ENCODE assay signal across 1 cellular context in the genomic region with DNA sequence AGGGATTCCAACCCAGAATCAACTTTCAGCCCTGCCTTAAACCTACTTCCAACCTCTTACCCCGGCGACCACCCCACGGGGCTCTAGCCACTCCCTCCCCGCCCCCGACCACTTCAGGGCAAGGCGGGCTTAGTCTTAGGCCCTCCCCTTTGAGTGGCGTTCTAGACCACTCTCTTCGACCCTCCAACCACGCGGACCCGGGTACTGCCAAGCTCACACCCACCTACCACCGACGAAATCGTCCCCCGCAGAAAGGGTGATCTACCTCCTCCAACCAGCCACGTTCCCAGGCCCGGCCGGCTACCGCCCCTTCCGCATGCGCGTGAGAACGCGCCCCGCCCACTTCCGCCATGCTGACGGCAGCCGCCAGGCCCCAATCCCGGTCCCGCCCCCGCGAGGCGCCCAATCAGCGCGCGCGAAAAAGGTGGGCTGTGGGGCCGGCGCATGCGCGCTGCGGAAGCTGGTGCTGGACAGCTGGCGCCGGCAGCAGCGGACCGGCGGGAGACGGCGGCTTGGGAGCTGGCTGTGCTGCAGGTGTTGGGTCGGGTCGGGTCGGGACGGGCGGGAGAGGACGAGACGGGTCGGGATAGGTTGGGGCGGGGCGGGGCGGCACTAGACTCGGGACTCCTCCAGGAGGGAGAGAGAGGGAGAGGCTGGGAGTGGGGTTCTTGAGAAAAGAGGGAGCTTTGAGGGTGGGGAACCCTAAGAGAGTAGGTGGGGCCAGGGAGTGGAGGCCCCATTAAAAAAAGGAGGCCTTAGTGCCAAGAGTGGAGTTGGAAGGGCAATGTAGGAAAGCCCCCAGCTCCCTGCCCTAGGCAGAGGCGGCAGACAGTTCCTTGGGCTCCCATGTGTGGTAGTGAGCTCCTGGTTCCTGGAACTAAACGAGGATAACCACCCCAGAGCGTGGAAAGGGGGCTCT.
TF ChIP-seq lines count a peak whose summit lies in the region.

A gene with protein sequence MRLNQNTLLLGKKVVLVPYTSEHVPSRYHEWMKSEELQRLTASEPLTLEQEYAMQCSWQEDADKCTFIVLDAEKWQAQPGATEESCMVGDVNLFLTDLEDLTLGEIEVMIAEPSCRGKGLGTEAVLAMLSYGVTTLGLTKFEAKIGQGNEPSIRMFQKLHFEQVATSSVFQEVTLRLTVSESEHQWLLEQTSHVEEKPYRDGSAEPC (minus strand): TSS at position 302 of the 919 bp plus-strand sequence. CDS start 647 bp downstream, outside the sequence.

TF ChIP-seq in HEK293, 187 proteins besides CTCF, POLR2A, EP300 and RAD21 (continued from another document and continues in another):
- TF ChIP-seq, protein P1, sequence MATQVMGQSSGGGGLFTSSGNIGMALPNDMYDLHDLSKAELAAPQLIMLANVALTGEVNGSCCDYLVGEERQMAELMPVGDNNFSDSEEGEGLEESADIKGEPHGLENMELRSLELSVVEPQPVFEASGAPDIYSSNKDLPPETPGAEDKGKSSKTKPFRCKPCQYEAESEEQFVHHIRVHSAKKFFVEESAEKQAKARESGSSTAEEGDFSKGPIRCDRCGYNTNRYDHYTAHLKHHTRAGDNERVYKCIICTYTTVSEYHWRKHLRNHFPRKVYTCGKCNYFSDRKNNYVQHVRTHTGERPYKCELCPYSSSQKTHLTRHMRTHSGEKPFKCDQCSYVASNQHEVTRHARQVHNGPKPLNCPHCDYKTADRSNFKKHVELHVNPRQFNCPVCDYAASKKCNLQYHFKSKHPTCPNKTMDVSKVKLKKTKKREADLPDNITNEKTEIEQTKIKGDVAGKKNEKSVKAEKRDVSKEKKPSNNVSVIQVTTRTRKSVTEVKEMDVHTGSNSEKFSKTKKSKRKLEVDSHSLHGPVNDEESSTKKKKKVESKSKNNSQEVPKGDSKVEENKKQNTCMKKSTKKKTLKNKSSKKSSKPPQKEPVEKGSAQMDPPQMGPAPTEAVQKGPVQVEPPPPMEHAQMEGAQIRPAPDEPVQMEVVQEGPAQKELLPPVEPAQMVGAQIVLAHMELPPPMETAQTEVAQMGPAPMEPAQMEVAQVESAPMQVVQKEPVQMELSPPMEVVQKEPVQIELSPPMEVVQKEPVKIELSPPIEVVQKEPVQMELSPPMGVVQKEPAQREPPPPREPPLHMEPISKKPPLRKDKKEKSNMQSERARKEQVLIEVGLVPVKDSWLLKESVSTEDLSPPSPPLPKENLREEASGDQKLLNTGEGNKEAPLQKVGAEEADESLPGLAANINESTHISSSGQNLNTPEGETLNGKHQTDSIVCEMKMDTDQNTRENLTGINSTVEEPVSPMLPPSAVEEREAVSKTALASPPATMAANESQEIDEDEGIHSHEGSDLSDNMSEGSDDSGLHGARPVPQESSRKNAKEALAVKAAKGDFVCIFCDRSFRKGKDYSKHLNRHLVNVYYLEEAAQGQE (tag by site-specific recombination; IDR thresholded peaks at IDR 0.05): peak; percentile 98
- peak; percentile 59; the same call in 1 of the 2 replicates for TF ChIP-seq ZNF600 (tag by site-specific recombination; IDR thresholded peaks at IDR 0.05)
- 0 out of 2 replicates have a peak, but pooled peaks have one; percentile 32 for TF ChIP-seq ZNF391 (tag by site-specific recombination; IDR thresholded peaks at IDR 0.05; ENCODE audit: borderline replicate concordance, low read depth)
- TF ChIP-seq KLF9 (tag by site-specific recombination; IDR thresholded peaks at IDR 0.05; ENCODE audit: low read depth): peak; percentile 99
- no peak for TF ChIP-seq MZF1 (tag by site-specific recombination; IDR thresholded peaks at IDR 0.05; ENCODE audit: borderline replicate concordance)
- TF ChIP-seq EGR2 (tag by site-specific recombination; IDR thresholded peaks at IDR 0.05; ENCODE audit: low read depth): peak; percentile 97
- TF ChIP-seq ZNF76 (tag by site-specific recombination; IDR thresholded peaks at IDR 0.05; ENCODE audit: borderline replicate concordance, low read depth): peak; percentile 38; the same call in 1 of the 2 replicates
- TF ChIP-seq ZNF394 (tag by site-specific recombination; IDR thresholded peaks at IDR 0.05; ENCODE audit: borderline replicate concordance): no peak
- TF ChIP-seq ZNF596 (tag by site-specific recombination; IDR thresholded peaks at IDR 0.05): no peak
- TF ChIP-seq ZNF707 (tag by site-specific recombination; IDR thresholded peaks at IDR 0.05): no peak
- TF ChIP-seq, protein P2, sequence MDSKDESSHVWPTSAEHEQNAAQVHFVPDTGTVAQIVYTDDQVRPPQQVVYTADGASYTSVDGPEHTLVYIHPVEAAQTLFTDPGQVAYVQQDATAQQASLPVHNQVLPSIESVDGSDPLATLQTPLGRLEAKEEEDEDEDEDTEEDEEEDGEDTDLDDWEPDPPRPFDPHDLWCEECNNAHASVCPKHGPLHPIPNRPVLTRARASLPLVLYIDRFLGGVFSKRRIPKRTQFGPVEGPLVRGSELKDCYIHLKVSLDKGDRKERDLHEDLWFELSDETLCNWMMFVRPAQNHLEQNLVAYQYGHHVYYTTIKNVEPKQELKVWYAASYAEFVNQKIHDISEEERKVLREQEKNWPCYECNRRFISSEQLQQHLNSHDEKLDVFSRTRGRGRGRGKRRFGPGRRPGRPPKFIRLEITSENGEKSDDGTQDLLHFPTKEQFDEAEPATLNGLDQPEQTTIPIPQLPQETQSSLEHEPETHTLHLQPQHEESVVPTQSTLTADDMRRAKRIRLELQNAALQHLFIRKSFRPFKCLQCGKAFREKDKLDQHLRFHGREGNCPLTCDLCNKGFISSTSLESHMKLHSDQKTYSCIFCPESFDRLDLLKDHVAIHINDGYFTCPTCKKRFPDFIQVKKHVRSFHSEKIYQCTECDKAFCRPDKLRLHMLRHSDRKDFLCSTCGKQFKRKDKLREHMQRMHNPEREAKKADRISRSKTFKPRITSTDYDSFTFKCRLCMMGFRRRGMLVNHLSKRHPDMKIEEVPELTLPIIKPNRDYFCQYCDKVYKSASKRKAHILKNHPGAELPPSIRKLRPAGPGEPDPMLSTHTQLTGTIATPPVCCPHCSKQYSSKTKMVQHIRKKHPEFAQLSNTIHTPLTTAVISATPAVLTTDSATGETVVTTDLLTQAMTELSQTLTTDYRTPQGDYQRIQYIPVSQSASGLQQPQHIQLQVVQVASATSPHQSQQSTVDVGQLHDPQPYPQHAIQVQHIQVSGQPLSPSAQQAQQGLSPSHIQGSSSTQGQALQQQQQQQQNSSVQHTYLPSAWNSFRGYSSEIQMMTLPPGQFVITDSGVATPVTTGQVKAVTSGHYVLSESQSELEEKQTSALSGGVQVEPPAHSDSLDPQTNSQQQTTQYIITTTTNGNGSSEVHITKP (tag by site-specific recombination; IDR thresholded peaks at IDR 0.05): peak; percentile 83
- peak; percentile 71; the same call in 1 of the 2 replicates for TF ChIP-seq ZNF2 (tag by site-specific recombination; IDR thresholded peaks at IDR 0.05)
- TF ChIP-seq ZNF146 (tag by site-specific recombination; IDR thresholded peaks at IDR 0.05): 0 out of 2 replicates have a peak, but pooled peaks have one; percentile 25
- no peak for TF ChIP-seq ZNF560 (tag by site-specific recombination; IDR thresholded peaks at IDR 0.05; ENCODE audit: borderline replicate concordance)
- no peak for TF ChIP-seq BCL11A (tag by site-specific recombination; IDR thresholded peaks at IDR 0.05; ENCODE audit: low read depth)
- TF ChIP-seq ZFP41 (tag by site-specific recombination; IDR thresholded peaks at IDR 0.05; ENCODE audit: borderline replicate concordance): no peak
- TF ChIP-seq ZNF341 (tag by site-specific recombination; IDR thresholded peaks at IDR 0.05; ENCODE audit: low read depth): no peak; the same call in 1 of the 2 replicates
- no peak for TF ChIP-seq HOXA7 (CRISPR knock-in tag; IDR thresholded peaks at IDR 0.05; ENCODE audit: borderline replicate concordance)
- TF ChIP-seq SP3 (tag by site-specific recombination; IDR thresholded peaks at IDR 0.05): peak; percentile 100
- no peak for TF ChIP-seq GFI1B (tag by site-specific recombination; IDR thresholded peaks at IDR 0.05)
- no peak for TF ChIP-seq ZNF174 (tag by site-specific recombination; IDR thresholded peaks at IDR 0.05)
- TF ChIP-seq ZNF544 (tag by site-specific recombination; IDR thresholded peaks at IDR 0.05): no peak
- TF ChIP-seq ZNF324 (tag by site-specific recombination; IDR thresholded peaks at IDR 0.05): peak; percentile 40; the same call in 1 of the 2 replicates
- TF ChIP-seq, protein P3, sequence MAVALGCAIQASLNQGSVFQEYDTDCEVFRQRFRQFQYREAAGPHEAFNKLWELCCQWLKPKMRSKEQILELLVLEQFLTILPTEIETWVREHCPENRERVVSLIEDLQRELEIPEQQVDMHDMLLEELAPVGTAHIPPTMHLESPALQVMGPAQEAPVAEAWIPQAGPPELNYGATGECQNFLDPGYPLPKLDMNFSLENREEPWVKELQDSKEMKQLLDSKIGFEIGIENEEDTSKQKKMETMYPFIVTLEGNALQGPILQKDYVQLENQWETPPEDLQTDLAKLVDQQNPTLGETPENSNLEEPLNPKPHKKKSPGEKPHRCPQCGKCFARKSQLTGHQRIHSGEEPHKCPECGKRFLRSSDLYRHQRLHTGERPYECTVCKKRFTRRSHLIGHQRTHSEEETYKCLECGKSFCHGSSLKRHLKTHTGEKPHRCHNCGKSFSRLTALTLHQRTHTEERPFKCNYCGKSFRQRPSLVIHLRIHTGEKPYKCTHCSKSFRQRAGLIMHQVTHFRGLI (tag by site-specific recombination; IDR thresholded peaks at IDR 0.05): no peak
- no peak for TF ChIP-seq ZNF664 (tag by site-specific recombination; IDR thresholded peaks at IDR 0.05)
- no peak for TF ChIP-seq ZNF621 (tag by site-specific recombination; IDR thresholded peaks at IDR 0.05)
- TF ChIP-seq ZNF175 (tag by site-specific recombination; IDR thresholded peaks at IDR 0.05): no peak
- TF ChIP-seq, protein P4, sequence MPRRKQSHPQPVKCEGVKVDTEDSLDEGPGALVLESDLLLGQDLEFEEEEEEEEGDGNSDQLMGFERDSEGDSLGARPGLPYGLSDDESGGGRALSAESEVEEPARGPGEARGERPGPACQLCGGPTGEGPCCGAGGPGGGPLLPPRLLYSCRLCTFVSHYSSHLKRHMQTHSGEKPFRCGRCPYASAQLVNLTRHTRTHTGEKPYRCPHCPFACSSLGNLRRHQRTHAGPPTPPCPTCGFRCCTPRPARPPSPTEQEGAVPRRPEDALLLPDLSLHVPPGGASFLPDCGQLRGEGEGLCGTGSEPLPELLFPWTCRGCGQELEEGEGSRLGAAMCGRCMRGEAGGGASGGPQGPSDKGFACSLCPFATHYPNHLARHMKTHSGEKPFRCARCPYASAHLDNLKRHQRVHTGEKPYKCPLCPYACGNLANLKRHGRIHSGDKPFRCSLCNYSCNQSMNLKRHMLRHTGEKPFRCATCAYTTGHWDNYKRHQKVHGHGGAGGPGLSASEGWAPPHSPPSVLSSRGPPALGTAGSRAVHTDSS (tag by site-specific recombination; IDR thresholded peaks at IDR 0.05): no peak
- TF ChIP-seq, protein P5, sequence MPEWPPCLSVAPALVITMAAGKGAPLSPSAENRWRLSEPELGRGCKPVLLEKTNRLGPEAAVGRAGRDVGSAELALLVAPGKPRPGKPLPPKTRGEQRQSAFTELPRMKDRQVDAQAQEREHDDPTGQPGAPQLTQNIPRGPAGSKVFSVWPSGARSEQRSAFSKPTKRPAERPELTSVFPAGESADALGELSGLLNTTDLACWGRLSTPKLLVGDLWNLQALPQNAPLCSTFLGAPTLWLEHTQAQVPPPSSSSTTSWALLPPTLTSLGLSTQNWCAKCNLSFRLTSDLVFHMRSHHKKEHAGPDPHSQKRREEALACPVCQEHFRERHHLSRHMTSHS (tag by site-specific recombination; IDR thresholded peaks at IDR 0.05): no peak
- TF ChIP-seq ZNF138 (tag by site-specific recombination; IDR thresholded peaks at IDR 0.05; ENCODE audit: borderline replicate concordance): no peak
- TF ChIP-seq ZSCAN30 (tag by site-specific recombination; IDR thresholded peaks at IDR 0.05): no peak
- TF ChIP-seq ZNF610 (tag by site-specific recombination; IDR thresholded peaks at IDR 0.05; ENCODE audit: borderline replicate concordance): peak; percentile 60; the same call in 1 of the 2 replicates
- TF ChIP-seq ZBTB8A (tag by site-specific recombination; IDR thresholded peaks at IDR 0.05): no peak
- no peak for TF ChIP-seq ZFP3 (tag by site-specific recombination; IDR thresholded peaks at IDR 0.05; ENCODE audit: low read depth)
- TF ChIP-seq ZNF335 (tag by site-specific recombination; conservative IDR thresholded peaks at IDR 0.05): peak; percentile 81
- TF ChIP-seq SCRT1 (tag by site-specific recombination; IDR thresholded peaks at IDR 0.05; ENCODE audit: borderline replicate concordance): no peak
- TF ChIP-seq, protein P6, sequence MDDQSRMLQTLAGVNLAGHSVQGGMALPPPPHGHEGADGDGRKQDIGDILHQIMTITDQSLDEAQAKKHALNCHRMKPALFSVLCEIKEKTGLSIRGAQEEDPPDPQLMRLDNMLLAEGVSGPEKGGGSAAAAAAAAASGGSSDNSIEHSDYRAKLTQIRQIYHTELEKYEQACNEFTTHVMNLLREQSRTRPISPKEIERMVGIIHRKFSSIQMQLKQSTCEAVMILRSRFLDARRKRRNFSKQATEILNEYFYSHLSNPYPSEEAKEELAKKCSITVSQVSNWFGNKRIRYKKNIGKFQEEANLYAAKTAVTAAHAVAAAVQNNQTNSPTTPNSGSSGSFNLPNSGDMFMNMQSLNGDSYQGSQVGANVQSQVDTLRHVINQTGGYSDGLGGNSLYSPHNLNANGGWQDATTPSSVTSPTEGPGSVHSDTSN (CRISPR knock-in tag; IDR thresholded peaks at IDR 0.05): no peak
- TF ChIP-seq, protein P7, sequence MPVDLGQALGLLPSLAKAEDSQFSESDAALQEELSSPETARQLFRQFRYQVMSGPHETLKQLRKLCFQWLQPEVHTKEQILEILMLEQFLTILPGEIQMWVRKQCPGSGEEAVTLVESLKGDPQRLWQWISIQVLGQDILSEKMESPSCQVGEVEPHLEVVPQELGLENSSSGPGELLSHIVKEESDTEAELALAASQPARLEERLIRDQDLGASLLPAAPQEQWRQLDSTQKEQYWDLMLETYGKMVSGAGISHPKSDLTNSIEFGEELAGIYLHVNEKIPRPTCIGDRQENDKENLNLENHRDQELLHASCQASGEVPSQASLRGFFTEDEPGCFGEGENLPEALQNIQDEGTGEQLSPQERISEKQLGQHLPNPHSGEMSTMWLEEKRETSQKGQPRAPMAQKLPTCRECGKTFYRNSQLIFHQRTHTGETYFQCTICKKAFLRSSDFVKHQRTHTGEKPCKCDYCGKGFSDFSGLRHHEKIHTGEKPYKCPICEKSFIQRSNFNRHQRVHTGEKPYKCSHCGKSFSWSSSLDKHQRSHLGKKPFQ (tag by site-specific recombination; IDR thresholded peaks at IDR 0.05): no peak
- TF ChIP-seq ZNF558 (tag by site-specific recombination; IDR thresholded peaks at IDR 0.05): no peak
- TF ChIP-seq SP2 (tag by site-specific recombination; IDR thresholded peaks at IDR 0.05): peak; percentile 100
- TF ChIP-seq ZNF777 (tag by site-specific recombination; IDR thresholded peaks at IDR 0.05; ENCODE audit: borderline replicate concordance): no peak
- TF ChIP-seq ZNF747 (tag by site-specific recombination; IDR thresholded peaks at IDR 0.05): no peak
- no peak for TF ChIP-seq ZNF140 (tag by site-specific recombination; IDR thresholded peaks at IDR 0.05)
- TF ChIP-seq, protein P8, sequence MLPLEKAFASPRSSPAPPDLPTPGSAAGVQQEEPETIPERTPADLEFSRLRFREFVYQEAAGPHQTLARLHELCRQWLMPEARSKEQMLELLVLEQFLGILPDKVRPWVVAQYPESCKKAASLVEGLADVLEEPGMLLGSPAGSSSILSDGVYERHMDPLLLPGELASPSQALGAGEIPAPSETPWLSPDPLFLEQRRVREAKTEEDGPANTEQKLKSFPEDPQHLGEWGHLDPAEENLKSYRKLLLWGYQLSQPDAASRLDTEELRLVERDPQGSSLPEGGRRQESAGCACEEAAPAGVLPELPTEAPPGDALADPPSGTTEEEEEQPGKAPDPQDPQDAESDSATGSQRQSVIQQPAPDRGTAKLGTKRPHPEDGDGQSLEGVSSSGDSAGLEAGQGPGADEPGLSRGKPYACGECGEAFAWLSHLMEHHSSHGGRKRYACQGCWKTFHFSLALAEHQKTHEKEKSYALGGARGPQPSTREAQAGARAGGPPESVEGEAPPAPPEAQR (tag by site-specific recombination; IDR thresholded peaks at IDR 0.05): no peak
- TF ChIP-seq GLIS1 (tag by site-specific recombination; IDR thresholded peaks at IDR 0.05): peak; percentile 75
